11 cellular contexts compared by ENCODE assay signal in genomic region chr15:100733088-100733487, GRCh38.
DNase-seq lines count a peak whose midpoint lies in the region; ATAC-seq and TF ChIP-seq lines count a peak whose summit lies in the region.
"Had no signal": no experiment of that assay in that cellular context is flagged by ENCODE, and none has a peak within 500 bp of the region (broad histone marks: within the 10 kb centered on the region; RNA-seq: fewer than 3 reads in every experiment).

No MANE protein-coding gene starts in this region.

- TF ChIP-seq CTCF in body of pancreas (IDR thresholded peaks at IDR 0.05) (no peak), upper lobe of right lung (IDR thresholded peaks at IDR 0.05) (no peak)

- no peaks in the 10 kb centered on the region for H3K27me3 ChIP-seq in body of pancreas
- H3K27me3 ChIP-seq in upper lobe of right lung = no peaks in the 10 kb centered on the region

- no peak for TF ChIP-seq POLR2A in body of pancreas (IDR thresholded peaks at IDR 0.05)

- WGBS in body of pancreas, 2 donors = 56 to 59% methylated on average over 6 of the region's 6 CpGs

- ATAC-seq in body of pancreas = no peak
- peak; percentile 27 for ATAC-seq in upper lobe of right lung
- ATAC-seq in GM21619 (IDR thresholded peaks at IDR 0.05; ENCODE audit: unreplicated experiment) = no peak
- no peak for ATAC-seq in HG02763 (IDR thresholded peaks at IDR 0.05; ENCODE audit: unreplicated experiment)
- ATAC-seq: activated T-helper 17 cell treated with anti-CD3 and anti-CD28 coated beads, Interleukin-2, amount 50 U/mL, for 72 hours; left lobe of liver had no signal

- intact Hi-C loops in body of pancreas (cut with DNase I) (no loop called here), cardiac septum (cut with DNase I) (no loop called here), upper lobe of right lung (cut with DNase I) (no loop called here)

- H3K4me1 ChIP-seq in body of pancreas (peaks cover 20% of the 10 kb centered on the region), upper lobe of right lung (peaks cover 5% of the 10 kb centered on the region)

- no peaks in the 10 kb centered on the region for H3K36me3 ChIP-seq in body of pancreas (replicated peaks in 1 of 2; ENCODE audit: insufficient read depth in 1 of 2, low read depth in 2 of 2)
- no peaks in the 10 kb centered on the region for H3K36me3 ChIP-seq in upper lobe of right lung

- no peak overlapping the region for H3K4me3 ChIP-seq in body of pancreas
- no peak overlapping the region for H3K4me3 ChIP-seq in upper lobe of right lung
- H3K4me3 ChIP-seq: psoas muscle had no signal

- H3K27ac ChIP-seq in body of pancreas = peak overlapping the region in 3 of 4 donors; percentile 40 to 61 (median 52)
- no peak overlapping the region for H3K27ac ChIP-seq in upper lobe of right lung
- H3K27ac ChIP-seq: psoas muscle had no signal

- no peaks in the 10 kb centered on the region for H3K9me3 ChIP-seq in body of pancreas
- H3K9me3 ChIP-seq in upper lobe of right lung = no peaks in the 10 kb centered on the region
- H3K9me3 ChIP-seq: psoas muscle had no signal

- peak; percentile 44 for DNase-seq in HT-29 (ENCODE audit: low spot score)
- DNase-seq in body of pancreas = peak in 1 of 4 donors; percentile 37
- peak; percentile 68 for DNase-seq in cardiac septum (ENCODE audit: low spot score)
- DNase-seq in upper lobe of right lung = no peak
- DNase-seq in NCI-H2171 treated with DMSO at 0.1 percent for 48 hours (lab: John Stamatoyannopoulos, UW) = no peak
- DNase-seq: NCI-H2029 had no signal

Comparison
In these comparisons a context has a peak if more than half of its experiments do, and no peak if none do; other contexts are left out.
1. DNase-seq: peak in HT-29 (single experiment) and cardiac septum (single experiment); none in upper lobe of right lung (single experiment) and NCI-H2171 treated with DMSO at 0.1 percent for 48 hours (single experiment).